ENCODE assay signal across 8 cellular contexts in genomic region chr2:101672047-101672446, GRCh38.
"Had no signal": no experiment of that assay in that cellular context is flagged by ENCODE, and none has a peak within 500 bp of the region (broad histone marks: within the 10 kb centered on the region; RNA-seq: fewer than 3 reads in every experiment).

No MANE protein-coding gene starts in this region.

- H3K4me3 Mint-ChIP-seq: IgD-negative memory B cell had no signal

- H3K4me1 ChIP-seq: HAP-1 had no signal

- H3K27me3 Mint-ChIP-seq: IgD-negative memory B cell had no signal

- H3K9me3 ChIP-seq: HAP-1 had no signal

- FAIRE-seq: HTR-8/SVneo had no signal

- H3K27ac ChIP-seq: GM23248 had no signal

- H3K4me3 ChIP-seq: GM23248, HAP-1 had no signal

- DNase-seq: GM23248, GOT3, H7, KG1 had no signal

- H3K36me3 ChIP-seq: HAP-1 had no signal

- H3K27ac Mint-ChIP-seq: IgD-negative memory B cell had no signal

- H3K9ac ChIP-seq: GM23248 had no signal

- ATAC-seq: HCT116 had no signal
